Comparison of ENCODE assay signal across 8 cellular contexts in genomic region chr6:25971187-25971811, GRCh38. TPM values are rescaled to one million over a fixed set of nuclear protein-coding genes. Genes with fewer than 3 reads are reported as not detected.
DNase-seq lines count a peak whose midpoint lies in the region; ATAC-seq and TF ChIP-seq lines count a peak whose summit lies in the region.

No MANE protein-coding gene starts in this region.

- H3K9me3 Mint-ChIP-seq in activated CD8-positive, alpha-beta T cell treated with anti-CD3 and anti-CD28 coated beads for 36 hours = no peaks in the 10 kb centered on the region
- no peaks in the 10 kb centered on the region for H3K9me3 Mint-ChIP-seq in activated CD8-positive, alpha-beta T cell treated with anti-CD3 and anti-CD28 coated beads, Interleukin-2, amount 10 ng/mL, durations not matched to agents 7 days and 5 days (ENCODE audit: insufficient read depth)

- intact Hi-C loops in activated CD8-positive, alpha-beta T cell treated with anti-CD3 and anti-CD28 coated beads for 36 hours (cut with micrococcal nuclease) = no loop called here
- intact Hi-C loops in adrenal gland (cut with DNase I) = no loop called here
- intact Hi-C loops in left colon (cut with DNase I, micrococcal nuclease) = no loop called here

- no peak for DNase-seq in activated CD8-positive, alpha-beta T cell treated with anti-CD3 and anti-CD28 coated beads for 36 hours
- DNase-seq in activated CD8-positive, alpha-beta T cell treated with anti-CD3 and anti-CD28 coated beads, Interleukin-2, amount 10 ng/mL, durations not matched to agents 7 days and 5 days = no peak
- DNase-seq in adrenal gland (peak; percentile 34 to 83 (median 76)), left colon (no peak), upper lobe of left lung (peak in 1 of 2 donors; percentile 61), NCI-H146 (lab: John Stamatoyannopoulos, UW) (no peak)
- no peak for DNase-seq in effector CD4-positive, alpha-beta T cell

- H3K9me3 ChIP-seq in adrenal gland (replicated peaks in 1 of 3) (no peaks in the 10 kb centered on the region), upper lobe of left lung (no peaks in the 10 kb centered on the region)

- POLR2A ChIA-PET in activated CD8-positive, alpha-beta T cell treated with anti-CD3 and anti-CD28 coated beads for 36 hours (lab: Charles Lee) = interaction anchor here (0.7 to 1.4 kb wide), 2 partner anchors 8 to 18 kb away, joined by 3 to 6 read pairs; partner anchors contain the start of gene TRIM38
- POLR2A ChIA-PET in activated CD8-positive, alpha-beta T cell treated with anti-CD3 and anti-CD28 coated beads, Interleukin-2, amount 10 ng/mL, durations not matched to agents 7 days and 5 days (lab: Charles Lee) = interaction anchor here (1.0 kb wide), 1 partner anchor 9 kb away, joined by 5 read pairs; the partner anchor contains the start of gene TRIM38

- no peak overlapping the region for H3K4me3 Mint-ChIP-seq in activated CD8-positive, alpha-beta T cell treated with anti-CD3 and anti-CD28 coated beads for 36 hours
- H3K4me3 Mint-ChIP-seq in activated CD8-positive, alpha-beta T cell treated with anti-CD3 and anti-CD28 coated beads, Interleukin-2, amount 10 ng/mL, durations not matched to agents 7 days and 5 days = no peak overlapping the region

- H3K27me3 ChIP-seq in adrenal gland = no peaks in the 10 kb centered on the region
- no peaks in the 10 kb centered on the region for H3K27me3 ChIP-seq in upper lobe of left lung

- H3K36me3 ChIP-seq in adrenal gland (replicated peaks in 1 of 2) = peaks cover 0 to 83% of the 10 kb centered on the region in 2 donors
- peaks cover 51 to 89% (median 68%) of the 10 kb centered on the region in 4 donors for H3K36me3 ChIP-seq in upper lobe of left lung

- H3K27ac Mint-ChIP-seq in activated CD8-positive, alpha-beta T cell treated with anti-CD3 and anti-CD28 coated beads for 36 hours = peak overlapping the region; percentile 72
- no peak overlapping the region for H3K27ac Mint-ChIP-seq in activated CD8-positive, alpha-beta T cell treated with anti-CD3 and anti-CD28 coated beads, Interleukin-2, amount 10 ng/mL, durations not matched to agents 7 days and 5 days

- TF ChIP-seq EP300 in upper lobe of left lung (IDR thresholded peaks at IDR 0.05) = peak in 1 of 4 donors; percentile 25

- no peak for TF ChIP-seq CTCF in activated CD8-positive, alpha-beta T cell treated with anti-CD3 and anti-CD28 coated beads for 36 hours (IDR thresholded peaks at IDR 0.05)
- TF ChIP-seq CTCF in adrenal gland (IDR thresholded peaks at IDR 0.05) (no peak), upper lobe of left lung (IDR thresholded peaks at IDR 0.05) (no peak)

- H3K4me1 ChIP-seq in adrenal gland (replicated peaks in 1 of 2) (peaks cover 15 to 43% of the 10 kb centered on the region in 2 donors), upper lobe of left lung (peaks cover 42 to 56% (median 51%) of the 10 kb centered on the region in 4 donors)

- H3K4me3 ChIP-seq in adrenal gland = no peak overlapping the region
- no peak overlapping the region for H3K4me3 ChIP-seq in upper lobe of left lung

- CTCF ChIA-PET in activated CD8-positive, alpha-beta T cell treated with anti-CD3 and anti-CD28 coated beads for 36 hours (lab: Charles Lee) = interaction anchor here (1.0 to 1.8 kb wide), 5 partner anchors 21 to 225 kb away, joined by 3 to 8 read pairs (median 3); a partner anchor contains a TSS
- CTCF ChIA-PET in activated CD8-positive, alpha-beta T cell treated with anti-CD3 and anti-CD28 coated beads, Interleukin-2, amount 10 ng/mL, durations not matched to agents 7 days and 5 days (lab: Charles Lee) = interaction anchor here (0.6 to 9.1 kb wide), 3 partner anchors 21 to 161 kb away, joined by 3 to 74 read pairs (median 3); no protein-coding TSS in a partner anchor

- H3K4me1 Mint-ChIP-seq in activated CD8-positive, alpha-beta T cell treated with anti-CD3 and anti-CD28 coated beads for 36 hours (ENCODE audit: low read depth) = peaks cover 56% of the 10 kb centered on the region
- peaks cover 46% of the 10 kb centered on the region for H3K4me1 Mint-ChIP-seq in activated CD8-positive, alpha-beta T cell treated with anti-CD3 and anti-CD28 coated beads, Interleukin-2, amount 10 ng/mL, durations not matched to agents 7 days and 5 days (ENCODE audit: low read depth)

- no peaks in the 10 kb centered on the region for H3K27me3 Mint-ChIP-seq in activated CD8-positive, alpha-beta T cell treated with anti-CD3 and anti-CD28 coated beads for 36 hours
- no peaks in the 10 kb centered on the region for H3K27me3 Mint-ChIP-seq in activated CD8-positive, alpha-beta T cell treated with anti-CD3 and anti-CD28 coated beads, Interleukin-2, amount 10 ng/mL, durations not matched to agents 7 days and 5 days (ENCODE audit: low read depth)

- no peak for ATAC-seq in activated CD8-positive, alpha-beta T cell treated with anti-CD3 and anti-CD28 coated beads for 36 hours
- no peak for ATAC-seq in activated CD8-positive, alpha-beta T cell treated with anti-CD3 and anti-CD28 coated beads, Interleukin-2, amount 10 ng/mL, durations not matched to agents 7 days and 5 days
- ATAC-seq in left colon = peak; percentile 16
- ATAC-seq in upper lobe of left lung (ENCODE audit: low FRiP score in 2 of 2) = peak; percentile 44 to 82
- ATAC-seq in HG03196 (IDR thresholded peaks at IDR 0.05; ENCODE audit: unreplicated experiment) = no peak

- TF ChIP-seq POLR2A in adrenal gland (IDR thresholded peaks at IDR 0.05) = no peak
- no peak for TF ChIP-seq POLR2A in upper lobe of left lung (IDR thresholded peaks at IDR 0.05)

- peak overlapping the region in 4 of 5 donors; percentile 11 to 74 (median 66) for H3K27ac ChIP-seq in adrenal gland
- H3K27ac ChIP-seq in upper lobe of left lung = peak overlapping the region; percentile 36 to 76 (median 58)

- peaks cover 73% of the 10 kb centered on the region for H3K36me3 Mint-ChIP-seq in activated CD8-positive, alpha-beta T cell treated with anti-CD3 and anti-CD28 coated beads for 36 hours (ENCODE audit: low read depth)
- peaks cover 82% of the 10 kb centered on the region for H3K36me3 Mint-ChIP-seq in activated CD8-positive, alpha-beta T cell treated with anti-CD3 and anti-CD28 coated beads, Interleukin-2, amount 10 ng/mL, durations not matched to agents 7 days and 5 days (ENCODE audit: low read depth)

- 88 to 99% (median 97%) methylated on average over 1 of the region's 1 CpG for WGBS in adrenal gland, 4 donors
- 91 to 100% methylated on average over 1 of the region's 1 CpG for WGBS in upper lobe of left lung, 2 donors

RNA-seq across cellular contexts. Expression of gene TRIM38, which starts 8.7 kb away (rescaled TPM):
- total RNA-seq in activated CD8-positive, alpha-beta T cell treated with anti-CD3 and anti-CD28 coated beads for 36 hours = 1 to 10 TPM; 8.0 to 8.3 TPM
- 10 to 100 TPM; 19.1 to 19.5 TPM for total RNA-seq in activated CD8-positive, alpha-beta T cell treated with anti-CD3 and anti-CD28 coated beads, Interleukin-2, amount 10 ng/mL, durations not matched to agents 7 days and 5 days
- total RNA-seq in adrenal gland (10 to 100 TPM in 6 of 8 donors, 1 to 10 TPM in 2; 8.3 to 15.6 (median 11.5) TPM), left colon (10 to 100 TPM in 1 of 2 donors, 1 to 10 TPM in 1; 9.6 to 13.2 TPM), upper lobe of left lung (10 to 100 TPM in 5 of 6 donors, 1 to 10 TPM in 1; 9.0 to 22.0 (median 14.7) TPM)
- 1 to 10 TPM; 5.7 to 8.9 (median 7.9) TPM for polyA plus RNA-seq in adrenal gland

RNA-seq across cellular contexts. Expression of gene SLC17A2, which starts 40.8 kb away (rescaled TPM):
- not detected for total RNA-seq in activated CD8-positive, alpha-beta T cell treated with anti-CD3 and anti-CD28 coated beads for 36 hours
- total RNA-seq in activated CD8-positive, alpha-beta T cell treated with anti-CD3 and anti-CD28 coated beads, Interleukin-2, amount 10 ng/mL, durations not matched to agents 7 days and 5 days = not detected
- not detected for total RNA-seq in adrenal gland
- polyA plus RNA-seq in adrenal gland = not detected
- not detected for total RNA-seq in left colon
- not detected for total RNA-seq in upper lobe of left lung

Comparison
In these comparisons a context has a peak if more than half of its experiments do, and no peak if none do; other contexts are left out.
1. ATAC-seq: peak in left colon (single experiment) and upper lobe of left lung (2 of 2); none in activated CD8-positive, alpha-beta T cell treated with anti-CD3 and anti-CD28 coated beads for 36 hours (single experiment), activated CD8-positive, alpha-beta T cell treated with anti-CD3 and anti-CD28 coated beads, Interleukin-2, amount 10 ng/mL, durations not matched to agents 7 days and 5 days (single experiment) and HG03196 (single experiment).
2. DNase-seq: peak in adrenal gland (7 of 7); none in activated CD8-positive, alpha-beta T cell treated with anti-CD3 and anti-CD28 coated beads for 36 hours (single experiment), activated CD8-positive, alpha-beta T cell treated with anti-CD3 and anti-CD28 coated beads, Interleukin-2, amount 10 ng/mL, durations not matched to agents 7 days and 5 days (single experiment), left colon (0 of 2), NCI-H146 (single experiment) and effector CD4-positive, alpha-beta T cell (single experiment).